In the genomic region with DNA sequence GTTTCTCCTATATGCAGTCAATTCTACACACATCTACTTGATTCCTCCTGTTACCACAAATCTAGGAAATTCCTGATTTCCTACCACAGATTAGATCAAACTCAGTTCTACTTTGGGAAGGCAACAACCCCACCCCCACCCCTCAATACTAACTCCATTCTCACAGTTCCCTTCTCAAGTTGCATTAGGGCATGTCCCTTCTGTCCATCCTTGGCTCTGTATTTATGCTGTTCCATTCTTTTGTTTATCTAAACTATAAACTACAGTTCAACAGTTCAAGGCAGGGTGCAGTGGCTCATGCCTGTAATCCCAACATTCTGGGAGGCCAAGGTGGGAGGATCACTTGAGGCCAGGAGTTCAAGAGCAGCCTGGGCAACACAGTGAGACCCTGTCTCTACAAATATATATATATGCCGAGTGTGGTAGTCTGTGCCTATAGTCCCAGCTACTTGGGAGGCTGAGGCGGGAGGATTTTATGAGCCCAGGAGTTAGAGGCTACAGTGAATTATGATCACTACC, we compare ENCODE assay signal across 18 cellular contexts. TPM values are rescaled to one million over a fixed set of nuclear protein-coding genes. Genes with fewer than 3 reads are reported as not detected.
DNase-seq lines count a peak whose midpoint lies in the region; ATAC-seq and TF ChIP-seq lines count a peak whose summit lies in the region.
"Had no signal": no experiment of that assay in that cellular context is flagged by ENCODE, and none has a peak within 500 bp of the region (broad histone marks: within the 10 kb centered on the region; RNA-seq: fewer than 3 reads in every experiment).

No MANE protein-coding gene starts in this region.

- no peak overlapping the region for H3K4me3 ChIP-seq in mesenchymal stem cell (ENCODE audit: insufficient read depth in 1 of 2, low read depth in 1 of 2, low read length in 2 of 2)
- H3K4me3 ChIP-seq: BLaER1 treated with 17β-estradiol and CSF1 and Interleukin-3, amounts not matched to agents 10 nM and 100 nM; Peyer's patch; SK-N-MC had no signal

- H2BK15ac ChIP-seq in mesenchymal stem cell (ENCODE audit: low read depth, poor library complexity, severe bottlenecking), result no peak overlapping the region

- H2BK5ac ChIP-seq in mesenchymal stem cell (ENCODE audit: low read depth, low read length, poor library complexity, severe bottlenecking), result no peak overlapping the region

- peaks cover 8% of the 10 kb centered on the region for H3K36me3 Mint-ChIP-seq in natural killer cell
- peaks cover 20% of the 10 kb centered on the region for H3K36me3 Mint-ChIP-seq in natural killer cell treated with Interleukin-12 subunit alpha and Interleukin-12 subunit beta and Interleukin-15 and Interleukin-18, amount 100 ng/mL, for 72 hours
- H3K36me3 Mint-ChIP-seq in activated naive CD4-positive, alpha-beta T cell treated with anti-CD3 and anti-CD28 coated beads for 36 hours (ENCODE audit: low read depth), result peaks cover 36% of the 10 kb centered on the region

- H2AK5ac ChIP-seq in mesenchymal stem cell (ENCODE audit: low read length, severe bottlenecking), result no peak overlapping the region

- no peak overlapping the region for H2BK120ac ChIP-seq in mesenchymal stem cell (ENCODE audit: low read depth, low read length)

- DNase-seq in natural killer cell, result no peak
- no peak for DNase-seq in natural killer cell treated with Interleukin-12 subunit alpha and Interleukin-12 subunit beta and Interleukin-15 and Interleukin-18, amount 100 ng/mL, for 72 hours (ENCODE audit: low spot score)
- DNase-seq in M059J (ENCODE audit: low read depth), result peak; percentile 5
- peak; percentile 26 for DNase-seq in mesenchymal stem cell
- DNase-seq in Kasumi-1 (lab: John Stamatoyannopoulos, UW), result no peak
- no peak for DNase-seq in activated naive CD4-positive, alpha-beta T cell treated with anti-CD3 and anti-CD28 coated beads for 36 hours
- no peak for DNase-seq in SIG-M5 treated with dmso at 0.1 percent for 504 hours (lab: John Stamatoyannopoulos, UW; ENCODE audit: unreplicated experiment)
- DNase-seq: DMS79 treated with DMSO at 0.1 percent for 48 hours, GOT3, NCI-H1436, NCI-H2029, NCI-H345, NCI-H526, Peyer's patch had no signal

- intact Hi-C loops in natural killer cell (cut with micrococcal nuclease), result no loop called here
- intact Hi-C loops in activated naive CD4-positive, alpha-beta T cell treated with anti-CD3 and anti-CD28 coated beads for 36 hours (cut with micrococcal nuclease), result no loop called here

- ATAC-seq in natural killer cell, result no peak
- ATAC-seq in natural killer cell treated with Interleukin-12 subunit alpha and Interleukin-12 subunit beta and Interleukin-15 and Interleukin-18, amount 100 ng/mL, for 72 hours, result no peak
- ATAC-seq: Right ventricle myocardium inferior had no signal

- no peak overlapping the region for H3K4me3 Mint-ChIP-seq in natural killer cell
- H3K4me3 Mint-ChIP-seq in natural killer cell treated with Interleukin-12 subunit alpha and Interleukin-12 subunit beta and Interleukin-15 and Interleukin-18, amount 100 ng/mL, for 72 hours, result no peak overlapping the region
- no peak overlapping the region for H3K4me3 Mint-ChIP-seq in activated naive CD4-positive, alpha-beta T cell treated with anti-CD3 and anti-CD28 coated beads for 36 hours

- H3K4me1 Mint-ChIP-seq in natural killer cell, result peaks cover 15 to 18% of the 10 kb centered on the region in 2 donors
- peaks cover 0 to 13% of the 10 kb centered on the region in 2 donors for H3K4me1 Mint-ChIP-seq in natural killer cell treated with Interleukin-12 subunit alpha and Interleukin-12 subunit beta and Interleukin-15 and Interleukin-18, amount 100 ng/mL, for 72 hours (ENCODE audit: low read depth in 2 of 2)
- peaks cover 2% of the 10 kb centered on the region for H3K4me1 Mint-ChIP-seq in activated naive CD4-positive, alpha-beta T cell treated with anti-CD3 and anti-CD28 coated beads for 36 hours (ENCODE audit: low read depth)

- H3K4ac ChIP-seq in mesenchymal stem cell (ENCODE audit: low read depth in 1 of 2, low read length in 2 of 2), result no peak overlapping the region

- peak overlapping the region; percentile 36 to 42 for H3K27ac Mint-ChIP-seq in natural killer cell
- peak overlapping the region in 1 of 2 donors; percentile 27 for H3K27ac Mint-ChIP-seq in natural killer cell treated with Interleukin-12 subunit alpha and Interleukin-12 subunit beta and Interleukin-15 and Interleukin-18, amount 100 ng/mL, for 72 hours
- H3K27ac Mint-ChIP-seq in activated naive CD4-positive, alpha-beta T cell treated with anti-CD3 and anti-CD28 coated beads for 36 hours, result no peak overlapping the region

- no peaks in the 10 kb centered on the region for H3K4me1 ChIP-seq in mesenchymal stem cell (ENCODE audit: control insufficient read depth, insufficient read depth, low read depth, low read length)
- H3K4me1 ChIP-seq: Peyer's patch had no signal

- H3K9ac ChIP-seq in mesenchymal stem cell (ENCODE audit: low read length), result no peak overlapping the region
- H3K9ac ChIP-seq: BLaER1 treated with 17β-estradiol and CSF1 and Interleukin-3, amounts not matched to agents 10 nM and 100 nM; KMS-11 had no signal

- no peak overlapping the region for H4K91ac ChIP-seq in mesenchymal stem cell (ENCODE audit: low read length)

- H3K14ac ChIP-seq in mesenchymal stem cell (ENCODE audit: low read length in 2 of 2), result no peak overlapping the region

- H3K36me3 ChIP-seq in mesenchymal stem cell (ENCODE audit: control insufficient read depth in 1 of 2, insufficient read depth in 2 of 2, low read depth in 1 of 2, low read length in 2 of 2), result peaks cover 41 to 63% of the 10 kb centered on the region in 2 experiments

- no peak for TF ChIP-seq CTCF in natural killer cell (IDR thresholded peaks at IDR 0.05)

- no peak overlapping the region for H3K23ac ChIP-seq in mesenchymal stem cell (ENCODE audit: low read length in 2 of 2)

- peak overlapping the region in 1 of 2 experiments; percentile 19 for H3K18ac ChIP-seq in mesenchymal stem cell (ENCODE audit: low read depth in 1 of 2, low read length in 2 of 2)

- H3K79me1 ChIP-seq in mesenchymal stem cell (replicated peaks; ENCODE audit: low read length, poor library complexity, severe bottlenecking), result peaks cover 35% of the 10 kb centered on the region

- H3K27me3 ChIP-seq in mesenchymal stem cell (ENCODE audit: control insufficient read depth in 1 of 2, insufficient read depth in 1 of 2, low read length in 2 of 2), result no peaks in the 10 kb centered on the region
- H3K27me3 ChIP-seq: BLaER1 treated with 17β-estradiol and CSF1 and Interleukin-3, amounts not matched to agents 10 nM and 100 nM; Peyer's patch had no signal

- H3K4me2 ChIP-seq in mesenchymal stem cell (ENCODE audit: low read length, poor library complexity, severe bottlenecking), result no peak overlapping the region
- H3K4me2 ChIP-seq: BLaER1 treated with 17β-estradiol and CSF1 and Interleukin-3, amounts not matched to agents 10 nM and 100 nM; KMS-11 had no signal

- no peak overlapping the region for H4K8ac ChIP-seq in mesenchymal stem cell (ENCODE audit: low read length)

- no peak overlapping the region for H2AFZ ChIP-seq in mesenchymal stem cell (ENCODE audit: low read depth, low read length)

- no peaks in the 10 kb centered on the region for H3K9me3 Mint-ChIP-seq in natural killer cell
- no peaks in the 10 kb centered on the region for H3K9me3 Mint-ChIP-seq in natural killer cell treated with Interleukin-12 subunit alpha and Interleukin-12 subunit beta and Interleukin-15 and Interleukin-18, amount 100 ng/mL, for 72 hours
- H3K9me3 Mint-ChIP-seq in activated naive CD4-positive, alpha-beta T cell treated with anti-CD3 and anti-CD28 coated beads for 36 hours, result no peaks in the 10 kb centered on the region

- WGBS in mesenchymal stem cell, result no CpG with 5 or more reads among the region's 2 CpGs

- no peak overlapping the region for H3K27ac ChIP-seq in mesenchymal stem cell (ENCODE audit: low read length, poor library complexity, severe bottlenecking)
- H3K27ac ChIP-seq: BLaER1 treated with 17β-estradiol and CSF1 and Interleukin-3, amounts not matched to agents 10 nM and 100 nM; KMS-11; Peyer's patch; SK-N-MC had no signal

- H3K9me3 ChIP-seq in mesenchymal stem cell (ENCODE audit: control insufficient read depth, low read length), result no peaks in the 10 kb centered on the region
- H3K9me3 ChIP-seq: BLaER1 treated with 17β-estradiol and CSF1 and Interleukin-3, amounts not matched to agents 10 nM and 100 nM; Peyer's patch had no signal

- H3K27me3 Mint-ChIP-seq in natural killer cell (ENCODE audit: low read depth in 2 of 2), result no peaks in the 10 kb centered on the region
- no peaks in the 10 kb centered on the region for H3K27me3 Mint-ChIP-seq in natural killer cell treated with Interleukin-12 subunit alpha and Interleukin-12 subunit beta and Interleukin-15 and Interleukin-18, amount 100 ng/mL, for 72 hours
- H3K27me3 Mint-ChIP-seq in activated naive CD4-positive, alpha-beta T cell treated with anti-CD3 and anti-CD28 coated beads for 36 hours (ENCODE audit: low read depth), result no peaks in the 10 kb centered on the region

- CTCF ChIA-PET in activated naive CD4-positive, alpha-beta T cell treated with anti-CD3 and anti-CD28 coated beads for 36 hours (lab: Charles Lee), result interaction anchor here (1.0 to 1.1 kb wide), 2 partner anchors 20 to 29 kb away, joined by 3 read pairs; no protein-coding TSS in a partner anchor

- H2BK12ac ChIP-seq in mesenchymal stem cell (ENCODE audit: low read length in 2 of 2), result no peak overlapping the region

RNA-seq across cellular contexts. Expression of a gene that starts 25.2 kb away (rescaled TPM):
- total RNA-seq in natural killer cell, result 10 to 100 TPM; 45.6 to 85.7 (median 50.0) TPM
- total RNA-seq in natural killer cell treated with Interleukin-12 subunit alpha and Interleukin-12 subunit beta and Interleukin-15 and Interleukin-18, amount 100 ng/mL, for 72 hours, result 100 to 1,000 TPM; 198 to 454 TPM
- total RNA-seq in M059J (2014; rRNA removed; shearing (Covaris generic)), result 112 and 119 TPM in 2 replicates
- 136 TPM for polyA plus RNA-seq in mesenchymal stem cell (2013, experiment 1 of 2)
- polyA plus RNA-seq in mesenchymal stem cell (2013, experiment 2 of 2), result 134 TPM
- total RNA-seq in activated naive CD4-positive, alpha-beta T cell treated with anti-CD3 and anti-CD28 coated beads for 36 hours, result 100 to 1,000 TPM; 565 to 593 TPM

RNA-seq across cellular contexts. Expression of a gene that starts 32.5 kb away (rescaled TPM):
- 10 to 100 TPM; 51.0 to 72.9 (median 66.1) TPM for total RNA-seq in natural killer cell
- 100 to 1,000 TPM in 1 of 2 donors, 10 to 100 TPM in 1; 91.4 to 106 TPM for total RNA-seq in natural killer cell treated with Interleukin-12 subunit alpha and Interleukin-12 subunit beta and Interleukin-15 and Interleukin-18, amount 100 ng/mL, for 72 hours
- total RNA-seq in M059J (2014; rRNA removed; shearing (Covaris generic)), result 174 and 181 TPM in 2 replicates
- 113 TPM for polyA plus RNA-seq in mesenchymal stem cell (2013, experiment 1 of 2)
- 116 TPM for polyA plus RNA-seq in mesenchymal stem cell (2013, experiment 2 of 2)
- total RNA-seq in activated naive CD4-positive, alpha-beta T cell treated with anti-CD3 and anti-CD28 coated beads for 36 hours, result 100 to 1,000 TPM; 113 to 115 TPM

RNA-seq across cellular contexts. Expression of a gene that starts 36.0 kb away (rescaled TPM):
- 10 to 100 TPM; 16.8 to 20.1 (median 18.0) TPM for total RNA-seq in natural killer cell
- 10 to 100 TPM; 20.6 to 24.2 TPM for total RNA-seq in natural killer cell treated with Interleukin-12 subunit alpha and Interleukin-12 subunit beta and Interleukin-15 and Interleukin-18, amount 100 ng/mL, for 72 hours
- total RNA-seq in M059J (2014; rRNA removed; shearing (Covaris generic)), result 23.2 and 23.6 TPM in 2 replicates
- 35.4 TPM for polyA plus RNA-seq in mesenchymal stem cell (2013, experiment 1 of 2)
- 34.8 TPM for polyA plus RNA-seq in mesenchymal stem cell (2013, experiment 2 of 2)
- 10 to 100 TPM; 19.5 to 19.7 TPM for total RNA-seq in activated naive CD4-positive, alpha-beta T cell treated with anti-CD3 and anti-CD28 coated beads for 36 hours

RNA-seq across cellular contexts. Expression of a gene that starts 39.5 kb away (rescaled TPM):
- total RNA-seq in natural killer cell, result 100 to 1,000 TPM; 220 to 230 (median 227) TPM
- 100 to 1,000 TPM; 127 to 145 TPM for total RNA-seq in natural killer cell treated with Interleukin-12 subunit alpha and Interleukin-12 subunit beta and Interleukin-15 and Interleukin-18, amount 100 ng/mL, for 72 hours
- total RNA-seq in M059J (2014; rRNA removed; shearing (Covaris generic)), result 44.8 and 62.9 TPM in 2 replicates
- polyA plus RNA-seq in mesenchymal stem cell (2013, experiment 1 of 2), result 73.2 TPM
- 71.8 TPM for polyA plus RNA-seq in mesenchymal stem cell (2013, experiment 2 of 2)
- total RNA-seq in activated naive CD4-positive, alpha-beta T cell treated with anti-CD3 and anti-CD28 coated beads for 36 hours, result 100 to 1,000 TPM; 100 to 111 TPM

RNA-seq across cellular contexts. Expression of a gene that starts 47.2 kb away (rescaled TPM):
- total RNA-seq in natural killer cell, result 100 to 1,000 TPM; 113 to 167 (median 129) TPM
- 100 to 1,000 TPM; 128 to 222 TPM for total RNA-seq in natural killer cell treated with Interleukin-12 subunit alpha and Interleukin-12 subunit beta and Interleukin-15 and Interleukin-18, amount 100 ng/mL, for 72 hours
- 27.0 and 39.0 TPM in 2 replicates for total RNA-seq in M059J (2014; rRNA removed; shearing (Covaris generic))
- 54.8 TPM for polyA plus RNA-seq in mesenchymal stem cell (2013, experiment 1 of 2)
- polyA plus RNA-seq in mesenchymal stem cell (2013, experiment 2 of 2), result 51.7 TPM
- total RNA-seq in activated naive CD4-positive, alpha-beta T cell treated with anti-CD3 and anti-CD28 coated beads for 36 hours, result 100 to 1,000 TPM; 119 to 120 TPM

Comparison
In these comparisons a context has a peak if more than half of its experiments do, and no peak if none do; other contexts are left out.
1. DNase-seq: peak in M059J (single experiment) and mesenchymal stem cell (single experiment); none in natural killer cell (single experiment), natural killer cell treated with Interleukin-12 subunit alpha and Interleukin-12 subunit beta and Interleukin-15 and Interleukin-18, amount 100 ng/mL, for 72 hours (single experiment), Kasumi-1 (0 of 2), activated naive CD4-positive, alpha-beta T cell treated with anti-CD3 and anti-CD28 coated beads for 36 hours (single experiment) and SIG-M5 treated with dmso at 0.1 percent for 504 hours (single experiment).